ENCODE assay signal across 16 cellular contexts in genomic region chr9:131416509-131416908, GRCh38. TPM values are rescaled to one million over a fixed set of nuclear protein-coding genes. Genes with fewer than 3 reads are reported as not detected.
DNase-seq lines count a peak whose midpoint lies in the region; ATAC-seq and TF ChIP-seq lines count a peak whose summit lies in the region.
"Had no signal": no experiment of that assay in that cellular context is flagged by ENCODE, and none has a peak within 500 bp of the region (broad histone marks: within the 10 kb centered on the region; RNA-seq: fewer than 3 reads in every experiment).

No MANE protein-coding gene starts in this region.

- CTCF ChIA-PET in T-cell (lab: Charles Lee): interaction anchor here in 1 of 2 donors (1.1 kb wide), 1 partner anchor 43 kb away, joined by 3 read pairs; no protein-coding TSS in a partner anchor

- no peaks in the 10 kb centered on the region for H3K27me3 Mint-ChIP-seq in activated naive CD4-positive, alpha-beta T cell treated with anti-CD3 and anti-CD28 coated beads, Interleukin-2, amount 50 U/mL, for 24 hours
- H3K27me3 Mint-ChIP-seq in T-cell: no peaks in the 10 kb centered on the region
- peaks cover 9% of the 10 kb centered on the region for H3K27me3 Mint-ChIP-seq in endothelial cell (ENCODE audit: unreplicated experiment)
- no peaks in the 10 kb centered on the region for H3K27me3 Mint-ChIP-seq in stimulated activated naive B cell treated with anti-CD40 and anti-IgM and Interleukin-4, amounts not matched to agents 10 μg/mL and 1 μg/mL and 100 μg/mL, for 72 hours
- H3K27me3 Mint-ChIP-seq: type B pancreatic cell had no signal

- H3K9me3 Mint-ChIP-seq in activated naive CD4-positive, alpha-beta T cell treated with anti-CD3 and anti-CD28 coated beads, Interleukin-2, amount 50 U/mL, for 24 hours: no peaks in the 10 kb centered on the region
- H3K9me3 Mint-ChIP-seq in T-cell: no peaks in the 10 kb centered on the region
- no peaks in the 10 kb centered on the region for H3K9me3 Mint-ChIP-seq in endothelial cell (ENCODE audit: unreplicated experiment)
- no peaks in the 10 kb centered on the region for H3K9me3 Mint-ChIP-seq in stimulated activated naive B cell treated with anti-CD40 and anti-IgM and Interleukin-4, amounts not matched to agents 10 μg/mL and 1 μg/mL and 100 μg/mL, for 72 hours
- H3K9me3 Mint-ChIP-seq: type B pancreatic cell had no signal

- H3K4me1 Mint-ChIP-seq in activated naive CD4-positive, alpha-beta T cell treated with anti-CD3 and anti-CD28 coated beads, Interleukin-2, amount 50 U/mL, for 24 hours: peaks cover 93% of the 10 kb centered on the region
- H3K4me1 Mint-ChIP-seq in T-cell (peaks cover 97% of the 10 kb centered on the region in 3 donors), endothelial cell (ENCODE audit: unreplicated experiment) (peaks cover 59% of the 10 kb centered on the region)
- H3K4me1 Mint-ChIP-seq in stimulated activated naive B cell treated with anti-CD40 and anti-IgM and Interleukin-4, amounts not matched to agents 10 μg/mL and 1 μg/mL and 100 μg/mL, for 72 hours: peaks cover 60 to 87% of the 10 kb centered on the region in 2 donors

- H3K36me3 Mint-ChIP-seq in activated naive CD4-positive, alpha-beta T cell treated with anti-CD3 and anti-CD28 coated beads, Interleukin-2, amount 50 U/mL, for 24 hours: peaks cover 10% of the 10 kb centered on the region
- H3K36me3 Mint-ChIP-seq in T-cell (peaks cover 18% of the 10 kb centered on the region), endothelial cell (ENCODE audit: low read depth, unreplicated experiment) (peaks cover 11% of the 10 kb centered on the region)
- H3K36me3 Mint-ChIP-seq in stimulated activated naive B cell treated with anti-CD40 and anti-IgM and Interleukin-4, amounts not matched to agents 10 μg/mL and 1 μg/mL and 100 μg/mL, for 72 hours: peaks cover 40 to 65% of the 10 kb centered on the region in 2 donors

- DNase-seq in activated naive CD4-positive, alpha-beta T cell treated with anti-CD3 and anti-CD28 coated beads, Interleukin-2, amount 50 U/mL, for 16 hours: no peak
- DNase-seq in T-cell (no peak), endothelial cell (ENCODE audit: low spot score) (no peak), HuH-7.5 (ENCODE audit: low spot score) (no peak)
- DNase-seq in stimulated activated naive B cell treated with anti-CD40 and anti-IgM and Interleukin-4, amounts not matched to agents 10 μg/mL and 1 μg/mL and 100 μg/mL, for 72 hours: no peak
- no peak for DNase-seq in activated CD4-positive, alpha-beta T cell treated with anti-CD3 and anti-CD28 coated beads, Interleukin-2, amount 50 U/mL, for 4 hours
- DNase-seq: activated CD8-positive, alpha-beta memory T cell treated with anti-CD3 and anti-CD28 coated beads for 24 hours; activated gamma-delta T cell; H7; NCI-H2029; NCI-H446 treated with DMSO at 0.1 percent for 48 hours; retina; stimulated activated naive CD4-positive, alpha-beta T cell treated with Interleukin-2 at 50 U/mL for 16 hours had no signal

- POLR2A ChIA-PET in T-cell (lab: Charles Lee): no interaction called here

- peak overlapping the region; percentile 77 for H3K27ac Mint-ChIP-seq in activated naive CD4-positive, alpha-beta T cell treated with anti-CD3 and anti-CD28 coated beads, Interleukin-2, amount 50 U/mL, for 24 hours
- peak overlapping the region; percentile 32 to 44 for H3K27ac Mint-ChIP-seq in T-cell
- H3K27ac Mint-ChIP-seq in endothelial cell (ENCODE audit: unreplicated experiment): peak overlapping the region; percentile 70
- H3K27ac Mint-ChIP-seq in stimulated activated naive B cell treated with anti-CD40 and anti-IgM and Interleukin-4, amounts not matched to agents 10 μg/mL and 1 μg/mL and 100 μg/mL, for 72 hours: peak overlapping the region; percentile 92
- H3K27ac Mint-ChIP-seq: type B pancreatic cell had no signal

- ATAC-seq in T-cell (replicated peaks in 1 of 4) (no peak), HG03460 (IDR thresholded peaks at IDR 0.05; ENCODE audit: unreplicated experiment) (no peak)
- ATAC-seq in stimulated activated naive B cell treated with anti-CD40 and anti-IgM and Interleukin-4, amounts not matched to agents 10 μg/mL and 1 μg/mL and 100 μg/mL, for 72 hours (replicated peaks): no peak

- H3K4me3 Mint-ChIP-seq in activated naive CD4-positive, alpha-beta T cell treated with anti-CD3 and anti-CD28 coated beads, Interleukin-2, amount 50 U/mL, for 24 hours: peak overlapping the region; percentile 30
- H3K4me3 Mint-ChIP-seq in T-cell: peak overlapping the region in 1 of 3 donors; percentile 71
- H3K4me3 Mint-ChIP-seq in endothelial cell (ENCODE audit: unreplicated experiment): no peak overlapping the region
- no peak overlapping the region for H3K4me3 Mint-ChIP-seq in stimulated activated naive B cell treated with anti-CD40 and anti-IgM and Interleukin-4, amounts not matched to agents 10 μg/mL and 1 μg/mL and 100 μg/mL, for 72 hours
- H3K4me3 Mint-ChIP-seq: type B pancreatic cell had no signal

- no peak for TF ChIP-seq CTCF in endothelial cell (IDR thresholded peaks at IDR 0.05; ENCODE audit: unreplicated experiment)

RNA-seq across cellular contexts. Expression of gene PRRC2B, which starts 22.6 kb away (rescaled TPM):
- total RNA-seq in T-cell (100 to 1,000 TPM; 259 to 375 (median 370) TPM), endothelial cell (ENCODE audit: unreplicated experiment) (350 TPM)

Comparison
In these comparisons a context has a peak if more than half of its experiments do, and no peak if none do; other contexts are left out.
1. H3K27ac Mint-ChIP-seq: peak in every context shown above with its lines; median percentile 92 in stimulated activated naive B cell treated with anti-CD40 and anti-IgM and Interleukin-4, amounts not matched to agents 10 μg/mL and 1 μg/mL and 100 μg/mL, for 72 hours; 77 in activated naive CD4-positive, alpha-beta T cell treated with anti-CD3 and anti-CD28 coated beads, Interleukin-2, amount 50 U/mL, for 24 hours; 70 in endothelial cell; 38 in T-cell.